ENCODE assay signal across 2 cellular contexts in genomic region chr2:172230783-172231446, GRCh38.
TF ChIP-seq lines count a peak whose summit lies in the region.

No MANE protein-coding gene starts in this region.

TF ChIP-seq in GM23338, 12 proteins besides CTCF, POLR2A, EP300 and RAD21:
- no peak for TF ChIP-seq ZNF462 (CRISPR knock-in tag; IDR thresholded peaks at IDR 0.05)
- no peak for TF ChIP-seq NANOG (IDR thresholded peaks at IDR 0.05; ENCODE audit: borderline replicate concordance)
- TF ChIP-seq ZNF331 (CRISPR knock-in tag; IDR thresholded peaks at IDR 0.05; ENCODE audit: low read depth), result no peak

TF ChIP-seq in SK-N-SH, 30 proteins besides CTCF, POLR2A, EP300 and RAD21 (continued from another document):
- no peak for TF ChIP-seq GATA2 (CRISPR knock-in tag; IDR thresholded peaks at IDR 0.05)
- TF ChIP-seq USF2 (IDR thresholded peaks at IDR 0.05; ENCODE audit: borderline replicate concordance, low read depth, low read length), result no peak
- no peak for TF ChIP-seq CHD2 (IDR thresholded peaks at IDR 0.05; ENCODE audit: low read length, partially characterized antibody)
- TF ChIP-seq NFIC (IDR thresholded peaks at IDR 0.05; ENCODE audit: borderline replicate concordance), result peak; percentile 78
- TF ChIP-seq POLR2AphosphoS5 (IDR thresholded peaks at IDR 0.05; ENCODE audit: low read depth, low read length), result peak; percentile 18; the same call in 1 of the 2 replicates
- TF ChIP-seq JUND (IDR thresholded peaks at IDR 0.05), result 0 out of 2 replicates have a peak, but pooled peaks have one; percentile 38
- 0 out of 2 replicates have a peak, but pooled peaks have one; percentile 11 for TF ChIP-seq USF1 (IDR thresholded peaks at IDR 0.05; ENCODE audit: borderline replicate concordance, low read depth)
- TF ChIP-seq SIN3A (IDR thresholded peaks at IDR 0.05; ENCODE audit: borderline replicate concordance, low read depth, low read length), result peak; percentile 53; the same call in 1 of the 2 replicates
- no peak for TF ChIP-seq RXRA (IDR thresholded peaks at IDR 0.05; ENCODE audit: borderline replicate concordance, low read depth)
- TF ChIP-seq YY1 (IDR thresholded peaks at IDR 0.05; ENCODE audit: low read depth), result no peak
- peak; percentile 94 for TF ChIP-seq PBX3 (IDR thresholded peaks at IDR 0.05)
- TF ChIP-seq FOXM1 (IDR thresholded peaks at IDR 0.05; ENCODE audit: low read depth), result no peak
- TF ChIP-seq TAF1 (IDR thresholded peaks at IDR 0.05; ENCODE audit: borderline replicate concordance, low read depth, low read length), result no peak
- peak; percentile 69; the same call in 1 of the 2 replicates for TF ChIP-seq TEAD4 (IDR thresholded peaks at IDR 0.05; ENCODE audit: borderline replicate concordance, insufficient read depth)
- no peak for TF ChIP-seq REST (IDR thresholded peaks at IDR 0.05; ENCODE audit: low read depth, low read length)
- TF ChIP-seq FOSL2 (IDR thresholded peaks at IDR 0.05; ENCODE audit: borderline replicate concordance, low read depth), result peak; percentile 18; the same call in 1 of the 2 replicates
- no peak for TF ChIP-seq NRF1 (IDR thresholded peaks at IDR 0.05; ENCODE audit: low read depth, low read length)
- no peak for TF ChIP-seq RCOR1 (IDR thresholded peaks at IDR 0.05; ENCODE audit: low read length)
- TF ChIP-seq MXI1 (IDR thresholded peaks at IDR 0.05; ENCODE audit: low read depth, low read length), result no peak
- no peak for TF ChIP-seq EZH2phosphoT487 (IDR thresholded peaks at IDR 0.05; ENCODE audit: borderline replicate concordance, low read depth)
- TF ChIP-seq ZBTB33 (IDR thresholded peaks at IDR 0.05; ENCODE audit: borderline replicate concordance, low read depth), result peak; percentile 52; the same call in 1 of the 2 replicates
TF ChIP-seq in SK-N-SH: peak in this region for 11.
